In the genomic region with DNA sequence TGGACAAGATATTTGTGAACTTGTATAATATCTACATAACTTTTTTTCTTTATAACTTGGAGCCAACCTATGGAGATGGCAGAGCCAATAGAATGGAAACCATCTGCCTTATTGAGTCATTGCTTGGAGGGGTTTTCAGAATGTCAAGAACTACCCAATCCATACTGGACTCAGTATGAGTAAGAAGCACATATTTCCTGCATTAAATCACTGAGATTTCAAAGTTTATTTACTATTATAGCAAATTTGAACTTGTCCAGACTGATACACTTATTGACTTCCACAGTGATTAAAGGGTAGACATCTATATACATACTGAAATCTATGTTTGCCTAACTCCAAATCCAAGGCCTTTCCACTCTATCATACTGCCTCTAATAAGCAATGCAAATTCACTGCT, we compare ENCODE assay signal across 21 cellular contexts.
DNase-seq lines count a peak whose midpoint lies in the region; ATAC-seq and TF ChIP-seq lines count a peak whose summit lies in the region.
"Had no signal": no experiment of that assay in that cellular context is flagged by ENCODE, and none has a peak within 500 bp of the region (broad histone marks: within the 10 kb centered on the region; RNA-seq: fewer than 3 reads in every experiment).

No MANE protein-coding gene starts in this region.

- H3K9me3 ChIP-seq in RWPE2 (ENCODE audit: severe bottlenecking): no peaks in the 10 kb centered on the region
- H3K9me3 ChIP-seq: prostate gland had no signal

- H3K27me3 ChIP-seq in RWPE2 (ENCODE audit: insufficient read depth, poor library complexity, severe bottlenecking): no peaks in the 10 kb centered on the region

- no peak overlapping the region for H3K4me3 ChIP-seq in RWPE2 (ENCODE audit: severe bottlenecking)
- H3K4me3 ChIP-seq: prostate gland had no signal

- H3K27ac ChIP-seq in RWPE2 (ENCODE audit: poor library complexity, severe bottlenecking) (peak overlapping the region; percentile 62), epithelial cell of prostate (peak overlapping the region; percentile 43)
- H3K27ac ChIP-seq: prostate gland had no signal

- H3K4me1 ChIP-seq in RWPE2 (ENCODE audit: insufficient read depth, poor library complexity, severe bottlenecking): peaks cover 38% of the 10 kb centered on the region
- H3K4me1 ChIP-seq: prostate gland had no signal

- TF ChIP-seq CTCF in RWPE2 (IDR thresholded peaks at IDR 0.05; ENCODE audit: poor library complexity, severe bottlenecking): no peak
- TF ChIP-seq CTCF in GM10266 (IDR thresholded peaks at IDR 0.05; ENCODE audit: control insufficient read depth, insufficient read depth, low read depth, missing control alignments): no peak

- ATAC-seq in RWPE2 (ENCODE audit: low read depth) (peak; percentile 83), GM21786 (IDR thresholded peaks at IDR 0.05; ENCODE audit: unreplicated experiment) (no peak)
- ATAC-seq: CD8-positive, alpha-beta T cell; Right ventricle myocardium inferior had no signal

- DNase-seq in HPDE6-E6E7 (ENCODE audit: extremely low spot score) (peak; percentile 52), RWPE2 (ENCODE audit: low spot score) (no peak), epithelial cell of prostate (ENCODE audit: low read depth, low spot score) (peak; percentile 57), kidney tubule cell (ENCODE audit: low spot score) (peak; percentile 51), GM10266 (ENCODE audit: extremely low spot score) (no peak), NOMO-1 (lab: John Stamatoyannopoulos, UW; ENCODE audit: unreplicated experiment in 2 of 2) (no peak)
- DNase-seq: activated B cell treated with CpG ODN at 0.5 μM for 24 hours; activated CD4-positive, alpha-beta T cell treated with anti-CD3 and anti-CD28 coated beads, Interleukin-2, amount 50 U/mL, for 4 hours; CD8-positive, alpha-beta T cell; effector CD8-positive, alpha-beta T cell; GOT3; head of caudate nucleus; mesenchymal stem cell; NCI-H1105; NCI-H2029 treated with DMSO at 0.1 percent for 48 hours; NCI-H2227 treated with DMSO at 0.1 percent for 48 hours; NCI-H748 treated with DMSO at 0.1 percent for 48 hours; trophoblast cell had no signal

- no peaks in the 10 kb centered on the region for H3K36me3 ChIP-seq in RWPE2 (ENCODE audit: low read depth)
- H3K36me3 ChIP-seq: prostate gland had no signal

Comparison
In these comparisons a context has a peak if more than half of its experiments do, and no peak if none do; other contexts are left out.
1. DNase-seq: peak in HPDE6-E6E7 (single experiment), epithelial cell of prostate (single experiment) and kidney tubule cell (single experiment); none in RWPE2 (single experiment), GM10266 (single experiment) and NOMO-1 (0 of 2).